Comparison of ENCODE assay signal across 12 cellular contexts in the genomic region with DNA sequence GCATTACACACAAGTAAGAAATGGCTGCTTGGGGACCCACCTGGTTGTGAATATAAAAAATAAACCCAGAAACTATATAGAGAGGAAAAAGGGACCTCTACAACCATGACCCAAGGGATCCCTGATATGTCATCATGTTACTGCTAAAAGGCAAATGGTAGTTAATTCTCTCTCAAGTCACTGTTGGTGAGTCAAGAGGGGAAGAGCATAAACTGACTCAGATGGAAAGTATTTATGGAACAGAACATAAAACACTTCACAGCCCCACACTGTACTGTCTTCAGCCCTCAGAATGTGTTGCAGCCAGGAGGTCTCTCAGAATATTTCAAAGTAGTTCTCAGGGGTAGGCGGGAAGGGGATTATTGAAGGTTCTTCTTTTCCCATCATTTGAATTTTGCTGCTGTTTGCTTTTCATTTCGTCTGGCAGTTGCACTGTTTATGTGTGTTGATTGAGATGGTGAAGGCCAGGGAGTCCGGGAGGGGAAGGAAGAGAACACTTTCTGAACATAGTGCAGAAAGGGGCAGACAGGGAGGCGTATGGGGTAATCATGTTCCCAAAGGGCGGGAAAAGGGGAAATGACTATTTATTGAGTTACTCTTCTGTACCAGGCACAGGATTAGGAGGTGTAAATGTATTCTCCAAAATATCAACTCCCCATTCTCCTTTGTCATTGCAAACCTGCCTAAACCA.
A peak's percentile ranks its signal among the peaks of the same experiment; 100 is the strongest.
DNase-seq lines count a peak whose midpoint lies in the region; ATAC-seq and TF ChIP-seq lines count a peak whose summit lies in the region.
"Had no signal": no experiment of that assay in that cellular context is flagged by ENCODE, and none has a peak within 500 bp of the region (broad histone marks: within the 10 kb centered on the region; RNA-seq: fewer than 3 reads in every experiment).

No MANE protein-coding gene starts in this region.

- H3K4me1 ChIP-seq in SJSA1 (replicated peaks) (peaks cover 27% of the 10 kb centered on the region), transverse colon (peaks cover 0 to 18% (median 2%) of the 10 kb centered on the region in 4 donors)
- no peaks in the 10 kb centered on the region for H3K4me1 ChIP-seq in CD8-positive, alpha-beta memory T cell (ENCODE audit: insufficient read depth, low read length)
- H3K4me1 ChIP-seq: BLaER1 had no signal

- no peaks in the 10 kb centered on the region for H3K36me3 ChIP-seq in SJSA1
- H3K36me3 ChIP-seq in transverse colon, result no peaks in the 10 kb centered on the region
- no peaks in the 10 kb centered on the region for H3K36me3 ChIP-seq in CD8-positive, alpha-beta memory T cell (ENCODE audit: insufficient read depth, low read length)
- H3K36me3 ChIP-seq: BLaER1, Peyer's patch, uterus had no signal

- no peaks in the 10 kb centered on the region for H3K9me3 Mint-ChIP-seq in activated T-cell treated with anti-CD3 and anti-CD28 coated beads, Interleukin-2, amount 50 U/mL, for 72 hours
- peaks cover 0 to 2% (median 0%) of the 10 kb centered on the region in 5 donors for H3K9me3 Mint-ChIP-seq in CD8-positive, alpha-beta memory T cell
- no peaks in the 10 kb centered on the region for H3K9me3 Mint-ChIP-seq in T-helper 2 cell treated with Interferon-gamma antibody and Interleukin-4, amounts not matched to agents 5 μg/mL and 100 μg/mL, for 36 hours

- peaks cover 31% of the 10 kb centered on the region for H3K27me3 Mint-ChIP-seq in activated T-cell treated with anti-CD3 and anti-CD28 coated beads, Interleukin-2, amount 50 U/mL, for 72 hours (ENCODE audit: low read depth)
- H3K27me3 Mint-ChIP-seq in CD8-positive, alpha-beta memory T cell, result peaks cover 0 to 2% of the 10 kb centered on the region in 2 donors
- H3K27me3 Mint-ChIP-seq in T-helper 2 cell treated with Interferon-gamma antibody and Interleukin-4, amounts not matched to agents 5 μg/mL and 100 μg/mL, for 36 hours (ENCODE audit: low read depth), result no peaks in the 10 kb centered on the region

- no peak for TF ChIP-seq EP300 in transverse colon (IDR thresholded peaks at IDR 0.05; ENCODE audit: low read depth)

- no peaks in the 10 kb centered on the region for H3K36me3 Mint-ChIP-seq in activated T-cell treated with anti-CD3 and anti-CD28 coated beads, Interleukin-2, amount 50 U/mL, for 72 hours (ENCODE audit: insufficient read depth in 2 of 2)
- H3K36me3 Mint-ChIP-seq in CD8-positive, alpha-beta memory T cell, result no peaks in the 10 kb centered on the region
- no peaks in the 10 kb centered on the region for H3K36me3 Mint-ChIP-seq in T-helper 2 cell treated with Interferon-gamma antibody and Interleukin-4, amounts not matched to agents 5 μg/mL and 100 μg/mL, for 36 hours (ENCODE audit: low read depth)

- H3K4me3 ChIP-seq in SJSA1 (no peak overlapping the region), transverse colon (no peak overlapping the region)
- no peak overlapping the region for H3K4me3 ChIP-seq in CD8-positive, alpha-beta memory T cell (ENCODE audit: low read length)
- H3K4me3 ChIP-seq: BLaER1, heart right ventricle, Peyer's patch, uterus had no signal

- in situ Hi-C loops in transverse colon (cut with MboI; ENCODE audit: low pct_ligation_motif_present in 1 of 4, low pct_unique_long_range_greater_than_20kb in 1 of 4, low sequenced_read_pairs in 3 of 4), result no loop called here

- H3K27ac ChIP-seq in SJSA1 (peak overlapping the region; percentile 78), transverse colon (peak overlapping the region in 3 of 4 donors; percentile 4 to 45 (median 23))
- no peak overlapping the region for H3K27ac ChIP-seq in CD8-positive, alpha-beta memory T cell (ENCODE audit: low read depth, low read length)
- H3K27ac ChIP-seq: BLaER1 had no signal

- TF ChIP-seq CTCF in transverse colon (IDR thresholded peaks at IDR 0.05), result no peak

- no peak for TF ChIP-seq POLR2A in transverse colon (IDR thresholded peaks at IDR 0.05)

- H3K27me3 ChIP-seq in SJSA1 (replicated peaks) (no peaks in the 10 kb centered on the region), transverse colon (no peaks in the 10 kb centered on the region)
- H3K27me3 ChIP-seq in CD8-positive, alpha-beta memory T cell (ENCODE audit: insufficient read depth, low read length, poor library complexity, severe bottlenecking), result no peaks in the 10 kb centered on the region
- H3K27me3 ChIP-seq: BLaER1, heart right ventricle, Peyer's patch, uterus had no signal

- H3K4me1 Mint-ChIP-seq in activated T-cell treated with anti-CD3 and anti-CD28 coated beads, Interleukin-2, amount 50 U/mL, for 72 hours (ENCODE audit: low read depth), result peaks cover 8% of the 10 kb centered on the region
- H3K4me1 Mint-ChIP-seq in CD8-positive, alpha-beta memory T cell, result no peaks in the 10 kb centered on the region
- H3K4me1 Mint-ChIP-seq in T-helper 2 cell treated with Interferon-gamma antibody and Interleukin-4, amounts not matched to agents 5 μg/mL and 100 μg/mL, for 36 hours (ENCODE audit: low read depth), result no peaks in the 10 kb centered on the region

- 34 to 40% methylated on average over 1 to 5 of the region's 5 CpGs for WGBS in transverse colon (ENCODE audit: low coverage in 1 of 2), 2 donors

- CTCF ChIA-PET in CD8-positive, alpha-beta memory T cell (lab: Charles Lee), result no interaction called here

- intact Hi-C loops in transverse colon (cut with DNase I; ENCODE audit: low total_unique reads), result loop anchor here (10.0 kb wide), 1 partner anchor 370 kb away; no protein-coding TSS in a partner anchor

- peak overlapping the region; percentile 63 for H3K27ac Mint-ChIP-seq in activated T-cell treated with anti-CD3 and anti-CD28 coated beads, Interleukin-2, amount 50 U/mL, for 72 hours
- H3K27ac Mint-ChIP-seq in CD8-positive, alpha-beta memory T cell, result no peak overlapping the region
- no peak overlapping the region for H3K27ac Mint-ChIP-seq in T-helper 2 cell treated with Interferon-gamma antibody and Interleukin-4, amounts not matched to agents 5 μg/mL and 100 μg/mL, for 36 hours

- POLR2A ChIA-PET in CD8-positive, alpha-beta memory T cell (lab: Charles Lee), result no interaction called here

- H3K9me3 ChIP-seq in SJSA1 (replicated peaks) (no peaks in the 10 kb centered on the region), transverse colon (no peaks in the 10 kb centered on the region)
- H3K9me3 ChIP-seq in CD8-positive, alpha-beta memory T cell (ENCODE audit: low read length), result no peaks in the 10 kb centered on the region
- H3K9me3 ChIP-seq: BLaER1, heart right ventricle, Peyer's patch, uterus had no signal

- H3K4me3 Mint-ChIP-seq in activated T-cell treated with anti-CD3 and anti-CD28 coated beads, Interleukin-2, amount 50 U/mL, for 72 hours, result peak overlapping the region; percentile 2 to 6
- H3K4me3 Mint-ChIP-seq in CD8-positive, alpha-beta memory T cell, result no peak overlapping the region
- H3K4me3 Mint-ChIP-seq in T-helper 2 cell treated with Interferon-gamma antibody and Interleukin-4, amounts not matched to agents 5 μg/mL and 100 μg/mL, for 36 hours, result no peak overlapping the region

- peak in 1 of 2 donors; percentile 1 for DNase-seq in activated T-cell treated with anti-CD3 and anti-CD28 coated beads, Interleukin-2, amount 50 U/mL, for 72 hours
- no peak for DNase-seq in activated T-cell treated with anti-CD3 and anti-CD28 coated beads, Interleukin-2, amount 50 U/mL, for 48 hours
- DNase-seq in SJSA1 (ENCODE audit: low read depth in 1 of 2, low spot score in 2 of 2) (peak; percentile 53 to 82), glomerular visceral epithelial cell (ENCODE audit: extremely low spot score) (peak; percentile 44), transverse colon (no peak)
- no peak for DNase-seq in CD8-positive, alpha-beta memory T cell
- no peak for DNase-seq in T-helper 2 cell treated with Interferon-gamma antibody and Interleukin-4, amounts not matched to agents 5 μg/mL and 100 μg/mL, for 36 hours (ENCODE audit: low spot score)
- DNase-seq: heart right ventricle, Peyer's patch, uterus had no signal

- ATAC-seq in activated T-cell treated with anti-CD3 and anti-CD28 coated beads, Interleukin-2, amount 50 U/mL, for 72 hours (replicated peaks in 1 of 2), result peak; percentile 86 to 95
- no peak for ATAC-seq in GM18909 (IDR thresholded peaks at IDR 0.05; ENCODE audit: poor library complexity, unreplicated experiment)

Comparison
In these comparisons a context has a peak if more than half of its experiments do, and no peak if none do; other contexts are left out.
1. DNase-seq: peak in SJSA1 (2 of 2) and glomerular visceral epithelial cell (single experiment); none in activated T-cell treated with anti-CD3 and anti-CD28 coated beads, Interleukin-2, amount 50 U/mL, for 48 hours (0 of 2), transverse colon (single experiment), CD8-positive, alpha-beta memory T cell (0 of 5) and T-helper 2 cell treated with Interferon-gamma antibody and Interleukin-4, amounts not matched to agents 5 μg/mL and 100 μg/mL, for 36 hours (single experiment).
2. H3K4me3 Mint-ChIP-seq: peak in activated T-cell treated with anti-CD3 and anti-CD28 coated beads, Interleukin-2, amount 50 U/mL, for 72 hours (2 of 2); none in CD8-positive, alpha-beta memory T cell (0 of 7) and T-helper 2 cell treated with Interferon-gamma antibody and Interleukin-4, amounts not matched to agents 5 μg/mL and 100 μg/mL, for 36 hours (single experiment).